ENCODE assay signal across 9 cellular contexts in genomic region chr1:235366286-235366685, GRCh38. TPM values are rescaled to one million over a fixed set of nuclear protein-coding genes. Genes with fewer than 3 reads are reported as not detected.
DNase-seq lines count a peak whose midpoint lies in the region; ATAC-seq and TF ChIP-seq lines count a peak whose summit lies in the region.
"Had no signal": no experiment of that assay in that cellular context is flagged by ENCODE, and none has a peak within 500 bp of the region (broad histone marks: within the 10 kb centered on the region; RNA-seq: fewer than 3 reads in every experiment).

No MANE protein-coding gene starts in this region.

- no peak for TF ChIP-seq POLR2A in testis (IDR thresholded peaks at IDR 0.05)

- POLR2A ChIA-PET in naive thymus-derived CD8-positive, alpha-beta T cell (lab: Charles Lee), result no interaction called here

- H3K27me3 ChIP-seq in tibial artery (no peaks in the 10 kb centered on the region), testis (no peaks in the 10 kb centered on the region)

- H3K27ac Mint-ChIP-seq in activated T-helper 17 cell treated with anti-CD3 and anti-CD28 coated beads, Interleukin-2, amount 50 U/mL, for 72 hours, result peak overlapping the region; percentile 67
- H3K27ac Mint-ChIP-seq in naive thymus-derived CD8-positive, alpha-beta T cell, result peak overlapping the region; percentile 74 to 98 (median 94)

- peak; percentile 63 for ATAC-seq in activated T-helper 17 cell treated with anti-CD3 and anti-CD28 coated beads, Interleukin-2, amount 50 U/mL, for 72 hours (replicated peaks)
- ATAC-seq in naive thymus-derived CD8-positive, alpha-beta T cell, result no peak

- H3K9me3 Mint-ChIP-seq in activated T-helper 17 cell treated with anti-CD3 and anti-CD28 coated beads, Interleukin-2, amount 50 U/mL, for 72 hours, result no peaks in the 10 kb centered on the region
- H3K9me3 Mint-ChIP-seq in naive thymus-derived CD8-positive, alpha-beta T cell, result no peaks in the 10 kb centered on the region

- H3K4me3 ChIP-seq in tibial artery (no peak overlapping the region), testis (peak overlapping the region in 1 of 2 donors; percentile 85)

- no peak for TF ChIP-seq CTCF in tibial artery (IDR thresholded peaks at IDR 0.05)
- TF ChIP-seq CTCF in testis (IDR thresholded peaks at IDR 0.05), result no peak

- 57 to 61% methylated on average over 5 of the region's 5 CpGs for WGBS in testis, 2 donors

- H3K27me3 Mint-ChIP-seq in activated T-helper 17 cell treated with anti-CD3 and anti-CD28 coated beads, Interleukin-2, amount 50 U/mL, for 72 hours, result no peaks in the 10 kb centered on the region
- peaks cover 0 to under 1% (median 0%) of the 10 kb centered on the region in 5 donors for H3K27me3 Mint-ChIP-seq in naive thymus-derived CD8-positive, alpha-beta T cell

- H3K36me3 ChIP-seq in tibial artery (no peaks in the 10 kb centered on the region), testis (ENCODE audit: low read depth, missing control alignments) (no peaks in the 10 kb centered on the region)

- H3K4me1 ChIP-seq in tibial artery, result peaks cover 0 to 10% (median 2%) of the 10 kb centered on the region in 4 donors
- H3K4me1 ChIP-seq in testis, result no peaks in the 10 kb centered on the region

- H3K36me3 Mint-ChIP-seq in activated T-helper 17 cell treated with anti-CD3 and anti-CD28 coated beads, Interleukin-2, amount 50 U/mL, for 72 hours (ENCODE audit: low read depth), result peaks cover 6% of the 10 kb centered on the region
- peaks cover 0 to 2% (median 0%) of the 10 kb centered on the region in 3 donors for H3K36me3 Mint-ChIP-seq in naive thymus-derived CD8-positive, alpha-beta T cell

- peak; percentile 24 for DNase-seq in activated naive CD4-positive, alpha-beta T cell treated with Interleukin-2 at 50 U/mL for 16 hours
- DNase-seq in activated naive CD4-positive, alpha-beta T cell (lab: John Stamatoyannopoulos, UW), result no peak
- DNase-seq in naive thymus-derived CD8-positive, alpha-beta T cell, result no peak
- DNase-seq in tibial artery, result no peak
- DNase-seq in testis, result no peak
- DNase-seq in NCI-H2171 treated with DMSO at 0.1 percent for 48 hours (lab: John Stamatoyannopoulos, UW), result no peak
- DNase-seq in KG1 (lab: John Stamatoyannopoulos, UW), result no peak
- DNase-seq: nucleus accumbens had no signal

- H3K27ac ChIP-seq in tibial artery (peak overlapping the region; percentile 72 to 81), testis (no peak overlapping the region)

- peak overlapping the region; percentile 98 for H3K4me3 Mint-ChIP-seq in activated T-helper 17 cell treated with anti-CD3 and anti-CD28 coated beads, Interleukin-2, amount 50 U/mL, for 72 hours
- peak overlapping the region; percentile 95 to 99 (median 98) for H3K4me3 Mint-ChIP-seq in naive thymus-derived CD8-positive, alpha-beta T cell

- intact Hi-C loops in tibial artery (cut with DNase I; ENCODE audit: low total_unique reads), result loop anchor here (2.0 kb wide), 1 partner anchor 39 kb away; no protein-coding TSS in a partner anchor
- intact Hi-C loops in testis (cut with DNase I; ENCODE audit: low total_unique reads), result no loop called here

- peaks cover 11% of the 10 kb centered on the region for H3K4me1 Mint-ChIP-seq in activated T-helper 17 cell treated with anti-CD3 and anti-CD28 coated beads, Interleukin-2, amount 50 U/mL, for 72 hours
- H3K4me1 Mint-ChIP-seq in naive thymus-derived CD8-positive, alpha-beta T cell, result peaks cover 16 to 38% (median 34%) of the 10 kb centered on the region in 4 donors

- H3K9me3 ChIP-seq in tibial artery (no peaks in the 10 kb centered on the region), testis (no peaks in the 10 kb centered on the region)

RNA-seq across cellular contexts. Expression of gene TBCE, which starts 0.9 kb away (rescaled TPM):
- total RNA-seq in activated T-helper 17 cell treated with anti-CD3 and anti-CD28 coated beads, Interleukin-2, amount 50 U/mL, for 72 hours, result 10 to 100 TPM; 21.5 to 31.7 TPM
- total RNA-seq in naive thymus-derived CD8-positive, alpha-beta T cell, result 10 to 100 TPM; 21.9 to 29.5 TPM
- polyA plus RNA-seq in naive thymus-derived CD8-positive, alpha-beta T cell, result 10 to 100 TPM; 11.9 to 14.6 (median 12.6) TPM
- 10 to 100 TPM; 20.1 to 22.4 TPM for total RNA-seq in testis
- polyA plus RNA-seq in testis (ENCODE audit: insufficient read depth, low read depth, low replicate concordance), result 29.8 TPM

RNA-seq across cellular contexts. Expression of gene GGPS1, which starts 37.9 kb away (rescaled TPM):
- 10 to 100 TPM; 28.9 to 32.9 TPM for total RNA-seq in activated T-helper 17 cell treated with anti-CD3 and anti-CD28 coated beads, Interleukin-2, amount 50 U/mL, for 72 hours
- 10 to 100 TPM; 55.1 to 55.3 TPM for total RNA-seq in naive thymus-derived CD8-positive, alpha-beta T cell
- polyA plus RNA-seq in naive thymus-derived CD8-positive, alpha-beta T cell, result 10 to 100 TPM; 43.7 to 69.4 (median 57.3) TPM
- total RNA-seq in testis, result 10 to 100 TPM; 29.4 to 37.4 TPM
- polyA plus RNA-seq in testis (ENCODE audit: insufficient read depth, low read depth, low replicate concordance), result 73.0 TPM

RNA-seq across cellular contexts. Expression of gene ARID4B, which starts 38.3 kb away (rescaled TPM):
- total RNA-seq in activated T-helper 17 cell treated with anti-CD3 and anti-CD28 coated beads, Interleukin-2, amount 50 U/mL, for 72 hours, result 10 to 100 TPM; 42.2 to 61.2 TPM
- total RNA-seq in naive thymus-derived CD8-positive, alpha-beta T cell, result 100 to 1,000 TPM in 1 of 2 experiments, 10 to 100 TPM in 1; 92.2 to 105 TPM
- polyA plus RNA-seq in naive thymus-derived CD8-positive, alpha-beta T cell, result 10 to 100 TPM; 37.4 to 58.0 (median 52.8) TPM
- total RNA-seq in testis, result 10 to 100 TPM; 60.0 to 72.4 TPM
- 11.6 TPM for polyA plus RNA-seq in testis (ENCODE audit: insufficient read depth, low read depth, low replicate concordance)

Comparison
In these comparisons a context has a peak if more than half of its experiments do, and no peak if none do; other contexts are left out.
1. H3K27ac ChIP-seq: peak in tibial artery (2 of 2); none in testis (0 of 2).